In the genomic region with DNA sequence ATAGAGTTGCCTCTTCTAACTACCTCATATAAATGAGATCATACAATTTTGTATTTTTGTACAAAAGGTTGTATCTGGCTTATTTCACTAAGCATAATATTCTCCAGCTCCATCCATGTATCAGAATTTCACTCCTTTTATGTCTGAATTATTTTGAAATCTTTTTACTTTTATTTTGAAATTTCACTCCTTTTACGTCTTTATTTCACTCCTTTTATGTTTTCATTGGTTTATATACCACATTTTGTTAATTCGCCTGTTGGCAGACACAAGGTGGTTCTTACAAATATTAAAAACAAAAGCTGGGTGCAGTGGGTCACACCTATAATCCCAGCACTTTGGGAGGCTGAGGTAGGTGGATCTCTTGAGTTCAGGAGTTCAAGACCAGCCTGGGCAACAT, we compare ENCODE assay signal across 26 cellular contexts.
"Had no signal": no experiment of that assay in that cellular context is flagged by ENCODE, and none has a peak within 500 bp of the region (broad histone marks: within the 10 kb centered on the region; RNA-seq: fewer than 3 reads in every experiment).

No MANE protein-coding gene starts in this region.

- ATAC-seq: Panc1, Right ventricle myocardium inferior had no signal

- H3K36me3 Mint-ChIP-seq: activated naive CD8-positive, alpha-beta T cell had no signal

- H3K4me3 ChIP-seq: adrenal gland, SK-N-MC had no signal

- H3K27me3 ChIP-seq: adrenal gland had no signal

- H3K27ac Mint-ChIP-seq: activated CD8-positive, alpha-beta memory T cell treated with anti-CD3 and anti-CD28 coated beads, Interleukin-2, amount 10 ng/mL, durations not matched to agents 7 days and 5 days had no signal

- H3K27ac ChIP-seq: adrenal gland, SK-N-MC had no signal

- H3K36me3 ChIP-seq: adrenal gland had no signal

- H3K4me3 Mint-ChIP-seq: activated CD8-positive, alpha-beta memory T cell treated with anti-CD3 and anti-CD28 coated beads, Interleukin-2, amount 10 ng/mL, durations not matched to agents 7 days and 5 days had no signal

- H3K9me3 ChIP-seq: adrenal gland had no signal

- H3K4me1 ChIP-seq: adrenal gland had no signal

- H3K27me3 Mint-ChIP-seq: activated CD8-positive, alpha-beta memory T cell treated with anti-CD3 and anti-CD28 coated beads, Interleukin-2, amount 10 ng/mL, durations not matched to agents 7 days and 5 days; activated naive CD8-positive, alpha-beta T cell had no signal

- DNase-seq: activated CD4-positive, alpha-beta T cell treated with anti-CD3 and anti-CD28 coated beads for 48 hours; activated CD4-positive, alpha-beta T cell treated with anti-CD3 and anti-CD28 coated beads, Interleukin-2, amount 50 U/mL, for 48 hours; activated CD8-positive, alpha-beta memory T cell treated with anti-CD3 and anti-CD28 coated beads, Interleukin-2, amount 10 ng/mL, durations not matched to agents 7 days and 5 days; activated effector memory CD4-positive, alpha-beta T cell treated with Interleukin-2 at 50 U/mL for 16 hours; activated naive CD4-positive, alpha-beta T cell; adrenal gland; anterior cingulate cortex; central memory CD4-positive, alpha-beta T cell; IMR-90; KG1; NCI-H1092; NCI-H1417; NCI-H2029; NCI-H2107; NCI-H2171 treated with DMSO at 0.1 percent for 48 hours; NCI-H345; NCI-H510A; NCI-H526 treated with DMSO at 0.1 percent for 48 hours; NCI-H82; OCI-M1; RPMI8226; T-helper 1 cell had no signal
